Comparison of ENCODE assay signal across 8 cellular contexts in the genomic region with DNA sequence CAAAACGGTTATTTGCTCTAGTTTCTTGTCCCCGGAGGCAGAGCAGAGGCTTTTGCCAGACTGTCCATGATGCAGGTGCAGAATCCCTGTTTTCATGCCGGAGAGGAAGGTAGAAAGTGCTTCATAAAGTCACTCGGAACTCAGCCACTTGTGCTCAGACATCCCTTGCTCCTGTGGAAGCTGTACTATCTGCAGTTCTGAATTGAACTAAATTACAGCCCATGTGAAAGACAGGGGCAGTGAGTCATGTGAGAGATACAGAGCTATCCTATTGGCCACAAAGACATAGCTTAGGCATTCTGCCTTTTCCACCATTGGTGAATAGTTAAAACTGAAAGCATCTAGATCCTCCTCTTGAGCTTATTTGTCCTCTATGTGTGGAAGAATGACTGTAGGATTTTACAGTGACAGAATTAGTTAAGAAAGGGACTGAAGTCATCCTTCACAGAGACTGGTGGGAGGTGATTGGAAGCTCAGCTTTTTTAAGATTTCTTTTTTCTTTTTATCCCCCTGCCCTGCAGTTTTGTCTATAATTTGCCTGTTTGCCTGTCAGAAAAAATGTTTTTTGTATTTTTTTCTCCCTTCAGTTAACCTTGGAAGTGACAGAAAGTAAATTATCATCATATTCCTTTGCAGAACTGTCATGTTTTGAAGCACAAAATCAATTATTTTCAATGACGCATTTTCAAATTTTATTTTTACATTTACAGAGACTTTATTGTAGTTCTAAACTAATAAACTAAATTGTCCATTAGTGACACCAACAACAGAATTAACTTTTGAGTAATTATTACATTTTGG.
A peak's percentile ranks its signal among the peaks of the same experiment; 100 is the strongest.
DNase-seq lines count a peak whose midpoint lies in the region; ATAC-seq, FAIRE-seq and TF ChIP-seq lines count a peak whose summit lies in the region.

No MANE protein-coding gene starts in this region.

- H3F3A ChIP-seq in GM23248 (ENCODE audit: insufficient read depth), result peaks cover 32% of the 10 kb centered on the region

- RAD21 ChIA-PET in GM12878 (lab: Charles Lee; ENCODE audit: unreplicated experiment), result interaction anchor here (0.6 to 6.7 kb wide), 42 partner anchors 10 to 526 kb away, joined by 3 to 85 read pairs (median 5); no protein-coding TSS in a partner anchor

- BruUV-seq in GM12878 (replicated peaks; lab: Mats Ljungman, UMichigan), result no TSS peak

- intact Hi-C loops in GM12878 (cut with micrococcal nuclease; ENCODE audit: unreplicated experiment), result loop anchor here (2.0 to 10.0 kb wide), 6 partner anchors 60 to 235 kb away; no protein-coding TSS in a partner anchor

- TF ChIP-seq RAD21 in GM12878 (IDR thresholded peaks at IDR 0.05; ENCODE audit: insufficient read depth, low read depth, low read length), result no peak

- DNase-seq in GM10266 (ENCODE audit: extremely low spot score) (peak; percentile 81), GM23248 (peak; percentile 89), RPMI8226 (peak; percentile 57), GM12878 (ENCODE audit: low read depth, low spot score) (peak; percentile 91), hepatic stellate cell (ENCODE audit: low spot score) (peak; percentile 84), retina (peak; percentile 75), DMS79 treated with DMSO at 0.1 percent for 48 hours (lab: John Stamatoyannopoulos, UW) (no peak)
- peak; percentile 99 for DNase-seq in Jurkat, Clone E6-1 (ENCODE audit: low read depth, low spot score)

- H3K4me3 ChIP-seq in GM23248 (peak overlapping the region; percentile 88), GM12878 (peak overlapping the region; percentile 62)
- H3K4me3 ChIP-seq in Jurkat, Clone E6-1 (ENCODE audit: low read length), result peak overlapping the region; percentile 73

- SMC1A ChIA-PET in GM12878 (lab: Charles Lee; ENCODE audit: uncharacterized antibody, unreplicated experiment), result interaction anchor here (0.6 to 4.7 kb wide), 47 partner anchors 9 to 305 kb away, joined by 3 to 49 read pairs (median 5); no protein-coding TSS in a partner anchor

- WGBS in GM23248 (ENCODE audit: low coverage in 1 of 2, low lambda C conversion rate in 2 of 2, missing lambda C conversion rate in 2 of 2), 2 experiments, result 20 to 22% methylated on average over 5 of the region's 5 CpGs
- 25% methylated on average over 5 of the region's 5 CpGs for WGBS in GM12878 (ENCODE audit: insufficient coverage, insufficient replicate concordance, low lambda C conversion rate, missing lambda C conversion rate)

- H3K9me2 ChIP-seq in GM23248 (ENCODE audit: insufficient read depth), result no peaks in the 10 kb centered on the region

- H3K27ac ChIP-seq in GM23248 (peak overlapping the region; percentile 49), GM12878 (ENCODE audit: control insufficient read depth, insufficient read depth) (peak overlapping the region; percentile 29)

- peak overlapping the region; percentile 93 for H2AFZ ChIP-seq in GM23248
- H2AFZ ChIP-seq in GM12878 (ENCODE audit: control insufficient read depth, low read depth, low read length), result peak overlapping the region; percentile 68

- H3K79me2 ChIP-seq in GM23248 (ENCODE audit: insufficient read depth), result peaks cover 30% of the 10 kb centered on the region
- peaks cover 44% of the 10 kb centered on the region for H3K79me2 ChIP-seq in GM12878 (ENCODE audit: control insufficient read depth, insufficient read depth, low read length)

- H3K4me1 ChIP-seq in GM23248 (ENCODE audit: insufficient read depth) (peaks cover 18% of the 10 kb centered on the region), GM12878 (ENCODE audit: control insufficient read depth, insufficient read depth, low read length) (no peaks in the 10 kb centered on the region; the same call in 1 of the 2 replicates)

- TF ChIP-seq POLR2A in GM12878 (IDR thresholded peaks at IDR 0.05; ENCODE audit: low read depth, low read length), result peak; percentile 87

- TF ChIP-seq EP300 in GM12878 (IDR thresholded peaks at IDR 0.05; ENCODE audit: borderline replicate concordance in 1 of 2, control insufficient read depth in 1 of 2, low read depth in 2 of 2, low read length in 2 of 2), result no peak

- H3K27me3 ChIP-seq in GM23248 (replicated peaks; ENCODE audit: insufficient read depth) (no peaks in the 10 kb centered on the region), GM12878 (replicated peaks in 1 of 2; ENCODE audit: control insufficient read depth in 2 of 2, insufficient read depth in 2 of 2, low read length in 1 of 2) (no peaks in the 10 kb centered on the region)

- no peaks in the 10 kb centered on the region for H4K20me1 ChIP-seq in GM23248 (ENCODE audit: insufficient read depth)
- no peaks in the 10 kb centered on the region for H4K20me1 ChIP-seq in GM12878 (ENCODE audit: control insufficient read depth, insufficient read depth)

- no peaks in the 10 kb centered on the region for H3K36me3 ChIP-seq in GM23248 (ENCODE audit: low read depth)
- H3K36me3 ChIP-seq in GM12878 (ENCODE audit: control insufficient read depth in 2 of 2, insufficient read depth in 2 of 2, low read length in 1 of 2), result no peaks in the 10 kb centered on the region

- ATAC-seq in GM12878, result peak; percentile 85

- in situ Hi-C loops in GM23248 (cut with MboI) (no loop called here), GM12878 (cut with MboI) (loop anchor here (5.0 kb wide), 1 partner anchor 235 kb away; no protein-coding TSS in a partner anchor)

- peak overlapping the region; percentile 77 for H3K9ac ChIP-seq in GM23248
- H3K9ac ChIP-seq in GM12878 (ENCODE audit: control insufficient read depth, insufficient read depth, low read length), result peak overlapping the region; percentile 57

- POLR2A ChIA-PET in GM12878 (lab: Charles Lee), result interaction anchor here (0.7 to 6.0 kb wide), 13 partner anchors 10 to 309 kb away, joined by 3 to 37 read pairs (median 3); no protein-coding TSS in a partner anchor

- H3K4me2 ChIP-seq in GM23248 (ENCODE audit: unreplicated experiment) (peak overlapping the region; percentile 98), GM12878 (ENCODE audit: control insufficient read depth, insufficient read depth) (peak overlapping the region; percentile 31)

- peak; percentile 89 for FAIRE-seq in GM12878 (lab: Jason Lieb, UNC)

- TF ChIP-seq CTCF in GM10266 (IDR thresholded peaks at IDR 0.05; ENCODE audit: control insufficient read depth, insufficient read depth, low read depth, missing control alignments) (no peak), GM12878 (IDR thresholded peaks at IDR 0.05 in 2 of 3, conservative IDR thresholded peaks at IDR 0.05 in 1 of 3; ENCODE audit: control insufficient read depth in 2 of 3, extremely low read depth in 1 of 3, insufficient read depth in 1 of 3, low read depth in 3 of 3, low read length in 3 of 3) (no peak)

- CTCF ChIA-PET in GM12878 (lab: Yijun Ruan, JAX), result interaction anchor here (0.5 to 6.8 kb wide), 13 partner anchors 9 to 306 kb away, joined by 3 to 41 read pairs (median 4); no protein-coding TSS in a partner anchor

- H3K9me3 ChIP-seq in GM23248 (ENCODE audit: low read depth) (no peaks in the 10 kb centered on the region), GM12878 (replicated peaks; ENCODE audit: control insufficient read depth, insufficient read depth, low read length) (no peaks in the 10 kb centered on the region; the same call in 1 of the 3 replicates)

TF ChIP-seq in GM12878, 131 proteins besides CTCF, POLR2A, EP300 and RAD21 (continues in another document):
- TF ChIP-seq HDGF (IDR thresholded peaks at IDR 0.05) (no peak), NR2F1 (conservative IDR thresholded peaks at IDR 0.05) (no peak), ETV6 (conservative IDR thresholded peaks at IDR 0.05 in 1 of 2, IDR thresholded peaks at IDR 0.05 in 1 of 2; ENCODE audit: borderline replicate concordance in 1 of 2, low read depth in 1 of 2) (no peak), YBX1 (IDR thresholded peaks at IDR 0.05) (no peak), PML (IDR thresholded peaks at IDR 0.05; ENCODE audit: low read length) (peak; percentile 79), YY1 (IDR thresholded peaks at IDR 0.05; ENCODE audit: low read depth, low read length) (no peak), HDAC2 (IDR thresholded peaks at IDR 0.05) (no peak), ZSCAN29 (IDR thresholded peaks at IDR 0.05) (no peak), SREBF1 (IDR thresholded peaks at IDR 0.05; ENCODE audit: low read length) (no peak), JUND (IDR thresholded peaks at IDR 0.05; ENCODE audit: low read depth, low read length) (no peak), KDM1A (IDR thresholded peaks at IDR 0.05; ENCODE audit: borderline replicate concordance) (no peak), BMI1 (IDR thresholded peaks at IDR 0.05; ENCODE audit: borderline replicate concordance) (no peak), KLF5 (IDR thresholded peaks at IDR 0.05; ENCODE audit: partially characterized antibody) (peak; percentile 28), TCF3 (IDR thresholded peaks at IDR 0.05; ENCODE audit: borderline replicate concordance, insufficient read depth, low read depth, low read length) (no peak)
- TF ChIP-seq, protein P1, sequence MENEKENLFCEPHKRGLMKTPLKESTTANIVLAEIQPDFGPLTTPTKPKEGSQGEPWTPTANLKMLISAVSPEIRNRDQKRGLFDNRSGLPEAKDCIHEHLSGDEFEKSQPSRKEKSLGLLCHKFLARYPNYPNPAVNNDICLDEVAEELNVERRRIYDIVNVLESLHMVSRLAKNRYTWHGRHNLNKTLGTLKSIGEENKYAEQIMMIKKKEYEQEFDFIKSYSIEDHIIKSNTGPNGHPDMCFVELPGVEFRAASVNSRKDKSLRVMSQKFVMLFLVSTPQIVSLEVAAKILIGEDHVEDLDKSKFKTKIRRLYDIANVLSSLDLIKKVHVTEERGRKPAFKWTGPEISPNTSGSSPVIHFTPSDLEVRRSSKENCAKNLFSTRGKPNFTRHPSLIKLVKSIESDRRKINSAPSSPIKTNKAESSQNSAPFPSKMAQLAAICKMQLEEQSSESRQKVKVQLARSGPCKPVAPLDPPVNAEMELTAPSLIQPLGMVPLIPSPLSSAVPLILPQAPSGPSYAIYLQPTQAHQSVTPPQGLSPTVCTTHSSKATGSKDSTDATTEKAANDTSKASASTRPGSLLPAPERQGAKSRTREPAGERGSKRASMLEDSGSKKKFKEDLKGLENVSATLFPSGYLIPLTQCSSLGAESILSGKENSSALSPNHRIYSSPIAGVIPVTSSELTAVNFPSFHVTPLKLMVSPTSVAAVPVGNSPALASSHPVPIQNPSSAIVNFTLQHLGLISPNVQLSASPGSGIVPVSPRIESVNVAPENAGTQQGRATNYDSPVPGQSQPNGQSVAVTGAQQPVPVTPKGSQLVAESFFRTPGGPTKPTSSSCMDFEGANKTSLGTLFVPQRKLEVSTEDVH (IDR thresholded peaks at IDR 0.05; ENCODE audit: low read depth, partially characterized antibody), result no peak
